Comparison of ENCODE assay signal across 10 cellular contexts in genomic region chr7:150399861-150400778, GRCh38. TPM values are rescaled to one million over a fixed set of nuclear protein-coding genes. Genes with fewer than 3 reads are reported as not detected.
DNase-seq lines count a peak whose midpoint lies in the region; ATAC-seq and TF ChIP-seq lines count a peak whose summit lies in the region.
"Had no signal": no experiment of that assay in that cellular context is flagged by ENCODE, and none has a peak within 500 bp of the region (broad histone marks: within the 10 kb centered on the region; RNA-seq: fewer than 3 reads in every experiment).

No MANE protein-coding gene starts in this region.

- intact Hi-C loops in Right ventricle myocardium inferior (cut with DNase I), result no loop called here
- intact Hi-C loops in heart left ventricle (cut with DNase I), result loop anchor here in 2 of 10 donors (5.0 to 10.0 kb wide), 2 partner anchors 33 to 525 kb away; partner anchors contain the start of genes ATP6V0E2 (in 1 of the 2) and REPIN1 (in 1 of the 2)

- H3K9me3 Mint-ChIP-seq in glutamatergic neuron (ENCODE audit: unreplicated experiment), result peaks cover 11% of the 10 kb centered on the region
- no peaks in the 10 kb centered on the region for H3K9me3 Mint-ChIP-seq in stimulated activated naive B cell treated with anti-CD40 and anti-IgM and Interleukin-4, amounts not matched to agents 10 μg/mL and 1 μg/mL and 100 μg/mL, for 72 hours

- H3K4me1 Mint-ChIP-seq in glutamatergic neuron (ENCODE audit: low read depth, unreplicated experiment), result peaks cover 54% of the 10 kb centered on the region
- H3K4me1 Mint-ChIP-seq in stimulated activated naive B cell treated with anti-CD40 and anti-IgM and Interleukin-4, amounts not matched to agents 10 μg/mL and 1 μg/mL and 100 μg/mL, for 72 hours, result peaks cover 42 to 64% of the 10 kb centered on the region in 2 donors

- no peak for TF ChIP-seq POLR2A in heart left ventricle (IDR thresholded peaks at IDR 0.05)

- peaks cover 0 to 24% (median 0%) of the 10 kb centered on the region in 9 donors for H3K36me3 ChIP-seq in heart left ventricle

- no peak overlapping the region for H3K27ac ChIP-seq in heart left ventricle

- ATAC-seq in Right ventricle myocardium inferior, result no peak
- ATAC-seq in heart left ventricle, result no peak
- peak; percentile 44 for ATAC-seq in SK-N-SH treated with all-trans-retinoic acid at 6 μM for 48 hours
- peak; percentile 45 to 54 for ATAC-seq in stimulated activated naive B cell treated with anti-CD40 and anti-IgM and Interleukin-4, amounts not matched to agents 10 μg/mL and 1 μg/mL and 100 μg/mL, for 72 hours (replicated peaks)
- ATAC-seq in GM21360 (IDR thresholded peaks at IDR 0.05; ENCODE audit: unreplicated experiment), result no peak
- no peak for ATAC-seq in GM21526 (IDR thresholded peaks at IDR 0.05; ENCODE audit: low FRiP score, unreplicated experiment)

- peaks cover 8% of the 10 kb centered on the region for H3K27me3 Mint-ChIP-seq in glutamatergic neuron (ENCODE audit: unreplicated experiment)
- no peaks in the 10 kb centered on the region for H3K27me3 Mint-ChIP-seq in stimulated activated naive B cell treated with anti-CD40 and anti-IgM and Interleukin-4, amounts not matched to agents 10 μg/mL and 1 μg/mL and 100 μg/mL, for 72 hours

- H3K9me3 ChIP-seq in heart left ventricle, result no peaks in the 10 kb centered on the region

- WGBS in heart left ventricle, 4 donors, result 76 to 86% (median 76%) methylated on average over 12 to 13 of the region's 13 CpGs

- H3K36me3 Mint-ChIP-seq in glutamatergic neuron (ENCODE audit: unreplicated experiment), result no peaks in the 10 kb centered on the region
- H3K36me3 Mint-ChIP-seq in stimulated activated naive B cell treated with anti-CD40 and anti-IgM and Interleukin-4, amounts not matched to agents 10 μg/mL and 1 μg/mL and 100 μg/mL, for 72 hours, result peaks cover 23 to 28% of the 10 kb centered on the region in 2 donors

- peaks cover 0 to 25% (median 14%) of the 10 kb centered on the region in 12 donors for H3K4me1 ChIP-seq in heart left ventricle

- H3K4me3 ChIP-seq in heart left ventricle, result no peak overlapping the region

- peak overlapping the region; percentile 48 for H3K4me3 Mint-ChIP-seq in glutamatergic neuron (ENCODE audit: unreplicated experiment)
- peak overlapping the region; percentile 42 to 65 for H3K4me3 Mint-ChIP-seq in stimulated activated naive B cell treated with anti-CD40 and anti-IgM and Interleukin-4, amounts not matched to agents 10 μg/mL and 1 μg/mL and 100 μg/mL, for 72 hours

- TF ChIP-seq CTCF in heart left ventricle (IDR thresholded peaks at IDR 0.05) (no peak), glutamatergic neuron (IDR thresholded peaks at IDR 0.05; ENCODE audit: partially characterized antibody, unreplicated experiment) (no peak)

- DNase-seq in Right ventricle myocardium inferior (ENCODE audit: missing footprints) (peak; percentile 17), heart left ventricle (no peak), glutamatergic neuron (no peak), C1 segment of cervical spinal cord (lab: John Stamatoyannopoulos, UW) (no peak)
- no peak for DNase-seq in stimulated activated naive B cell treated with anti-CD40 and anti-IgM and Interleukin-4, amounts not matched to agents 10 μg/mL and 1 μg/mL and 100 μg/mL, for 72 hours
- DNase-seq: NCI-H187 treated with DMSO at 0.1 percent for 48 hours had no signal

- peak overlapping the region; percentile 19 for H3K27ac Mint-ChIP-seq in glutamatergic neuron (ENCODE audit: unreplicated experiment)
- H3K27ac Mint-ChIP-seq in stimulated activated naive B cell treated with anti-CD40 and anti-IgM and Interleukin-4, amounts not matched to agents 10 μg/mL and 1 μg/mL and 100 μg/mL, for 72 hours, result peak overlapping the region; percentile 90

- H3K27me3 ChIP-seq in heart left ventricle, result no peaks in the 10 kb centered on the region

TF ChIP-seq in SK-N-SH treated with all-trans-retinoic acid at 6 μM for 48 hours, 23 proteins besides CTCF, POLR2A, EP300 and RAD21:
- TF ChIP-seq ISL1 (CRISPR knock-in tag; IDR thresholded peaks at IDR 0.05) (0 out of 2 replicates have a peak, but pooled peaks have one; percentile 9), BACH2 (CRISPR knock-in tag; IDR thresholded peaks at IDR 0.05; ENCODE audit: borderline replicate concordance) (no peak)

RNA-seq across cellular contexts. Expression of gene ZNF775, which starts 21.0 kb away (rescaled TPM):
- total RNA-seq in Right ventricle myocardium inferior (3.3 TPM), heart left ventricle (1 to 10 TPM; 2.1 to 5.0 (median 3.3) TPM), glutamatergic neuron (ENCODE audit: unreplicated experiment) (20.5 TPM)
- polyA plus RNA-seq in heart left ventricle, result 1 to 10 TPM; 1.8 to 4.4 TPM

RNA-seq across cellular contexts. Expression of gene REPIN1, which starts 31.5 kb away (rescaled TPM):
- total RNA-seq in Right ventricle myocardium inferior, result 111 TPM
- total RNA-seq in heart left ventricle, result 100 to 1,000 TPM in 5 of 9 donors, 10 to 100 TPM in 4; 90.4 to 141 (median 100) TPM
- polyA plus RNA-seq in heart left ventricle, result 10 to 100 TPM; 49.8 to 79.6 TPM
- 146 TPM for total RNA-seq in glutamatergic neuron (ENCODE audit: unreplicated experiment)

RNA-seq across cellular contexts. Expression of gene GIMAP8, which starts 50.3 kb away (rescaled TPM):
- total RNA-seq in Right ventricle myocardium inferior (14.9 TPM), heart left ventricle (10 to 100 TPM; 11.3 to 36.0 (median 14.9) TPM), glutamatergic neuron (ENCODE audit: unreplicated experiment) (not detected)
- polyA plus RNA-seq in heart left ventricle, result 10 to 100 TPM; 11.7 to 20.3 TPM
- polyA plus RNA-seq: BJ had no signal

RNA-seq across cellular contexts. Expression of gene RARRES2, which starts 58.7 kb away (rescaled TPM):
- total RNA-seq in Right ventricle myocardium inferior, result 32.6 TPM
- 100 to 1,000 TPM in 2 of 9 donors, 10 to 100 TPM in 3, 1 to 10 TPM in 4; 3.9 to 108 (median 12.6) TPM for total RNA-seq in heart left ventricle
- polyA plus RNA-seq in heart left ventricle, result 10 to 100 TPM in 1 of 2 donors, 1 to 10 TPM in 1; 9.2 to 16.0 TPM
- 0.86 TPM for total RNA-seq in glutamatergic neuron (ENCODE audit: unreplicated experiment)

Comparison
In these comparisons a context has a peak if more than half of its experiments do, and no peak if none do; other contexts are left out.
1. ATAC-seq: peak in SK-N-SH treated with all-trans-retinoic acid at 6 μM for 48 hours (single experiment) and stimulated activated naive B cell treated with anti-CD40 and anti-IgM and Interleukin-4, amounts not matched to agents 10 μg/mL and 1 μg/mL and 100 μg/mL, for 72 hours (2 of 2); none in Right ventricle myocardium inferior (single experiment), heart left ventricle (0 of 4), GM21360 (single experiment) and GM21526 (single experiment).
2. RNA of gene GIMAP8, which starts 50.3 kb away (total RNA-seq): 14.9 TPM in Right ventricle myocardium inferior (single experiment) and 11.3 to 36.0 TPM in heart left ventricle; not detected in glutamatergic neuron (single experiment); every median in the first group is over 10 times any median in the second.